In genomic region chr11:43987384-43988039, GRCh38 we compare ENCODE assay signal across 8 cellular contexts. TPM values are rescaled to one million over a fixed set of nuclear protein-coding genes. Genes with fewer than 3 reads are reported as not detected.
DNase-seq lines count a peak whose midpoint lies in the region; ATAC-seq and TF ChIP-seq lines count a peak whose summit lies in the region.

No MANE protein-coding gene starts in this region.

- 37% methylated on average over 7 of the region's 17 CpGs for WGBS in mesenchymal stem cell
- 27 to 49% methylated on average over 17 of the region's 17 CpGs for WGBS in testis, 2 donors

- H3K18ac ChIP-seq in mesenchymal stem cell (ENCODE audit: low read depth in 1 of 2, low read length in 2 of 2), result peak overlapping the region; percentile 7 to 77

- no peak overlapping the region for H2BK5ac ChIP-seq in mesenchymal stem cell (ENCODE audit: low read depth, low read length, poor library complexity, severe bottlenecking)

- H3K4me2 ChIP-seq in mesenchymal stem cell (ENCODE audit: low read length, poor library complexity, severe bottlenecking), result no peak overlapping the region

- H3K23ac ChIP-seq in mesenchymal stem cell (ENCODE audit: low read length in 2 of 2), result no peak overlapping the region

- H3K27ac ChIP-seq in mesenchymal stem cell (ENCODE audit: low read length, poor library complexity, severe bottlenecking) (no peak overlapping the region), testis (peak overlapping the region; percentile 70 to 75)

- H3K27me3 ChIP-seq in mesenchymal stem cell (ENCODE audit: control insufficient read depth in 1 of 2, insufficient read depth in 1 of 2, low read length in 2 of 2), result peaks cover 9 to 11% of the 10 kb centered on the region in 2 experiments
- H3K27me3 ChIP-seq in testis, result no peaks in the 10 kb centered on the region

- peaks cover 21% of the 10 kb centered on the region for H3K4me1 ChIP-seq in mesenchymal stem cell (ENCODE audit: control insufficient read depth, insufficient read depth, low read depth, low read length)
- H3K4me1 ChIP-seq in testis, result peaks cover 41% of the 10 kb centered on the region

- H3K9me3 ChIP-seq in mesenchymal stem cell (ENCODE audit: control insufficient read depth, low read length), result no peaks in the 10 kb centered on the region
- H3K9me3 ChIP-seq in testis, result no peaks in the 10 kb centered on the region

- intact Hi-C loops in testis (cut with DNase I; ENCODE audit: low total_unique reads), result loop anchor here (5.0 kb wide), 1 partner anchor 45 kb away; no protein-coding TSS in a partner anchor

- H3K9ac ChIP-seq in mesenchymal stem cell (ENCODE audit: low read length), result peak overlapping the region; percentile 70

- H3K4me3 ChIP-seq in epithelial cell of proximal tubule (ENCODE audit: low read depth, low read length) (no peak overlapping the region), mesenchymal stem cell (ENCODE audit: insufficient read depth in 1 of 2, low read depth in 1 of 2, low read length in 2 of 2) (peak overlapping the region in 1 of 2 experiments; percentile 47), testis (no peak overlapping the region)

- peak overlapping the region; percentile 73 for H4K8ac ChIP-seq in mesenchymal stem cell (ENCODE audit: low read length)

- ATAC-seq in GM21576 (IDR thresholded peaks at IDR 0.05; ENCODE audit: unreplicated experiment), result no peak
- no peak for ATAC-seq in GM18520 (IDR thresholded peaks at IDR 0.05; ENCODE audit: unreplicated experiment)

- H2BK12ac ChIP-seq in mesenchymal stem cell (ENCODE audit: low read length in 2 of 2), result peak overlapping the region in 1 of 2 experiments; percentile 15

- H2AK5ac ChIP-seq in mesenchymal stem cell (ENCODE audit: low read length, severe bottlenecking), result no peak overlapping the region

- no peak for TF ChIP-seq POLR2A in testis (IDR thresholded peaks at IDR 0.05)

- TF ChIP-seq CTCF in epithelial cell of proximal tubule (conservative IDR thresholded peaks at IDR 0.05; ENCODE audit: low read depth, low read length), result no peak
- no peak for TF ChIP-seq CTCF in testis (IDR thresholded peaks at IDR 0.05)

- H4K91ac ChIP-seq in mesenchymal stem cell (ENCODE audit: low read length), result no peak overlapping the region

- peak overlapping the region in 1 of 2 experiments; percentile 47 for H3K4ac ChIP-seq in mesenchymal stem cell (ENCODE audit: low read depth in 1 of 2, low read length in 2 of 2)

- DNase-seq in NCI-H226, result peak; percentile 91
- peak; percentile 13 for DNase-seq in epithelial cell of proximal tubule (ENCODE audit: low read depth)
- DNase-seq in mesenchymal stem cell, result peak; percentile 86
- DNase-seq in testis, result peak; percentile 98
- DNase-seq in RKO (ENCODE audit: low spot score), result no peak
- no peak for DNase-seq in stimulated activated CD4-positive, alpha-beta T cell treated with anti-CD3 and anti-CD28 coated beads, Interleukin-15, amount 100 ng/mL, for 24 hours

- H3K36me3 ChIP-seq in mesenchymal stem cell (ENCODE audit: control insufficient read depth in 1 of 2, insufficient read depth in 2 of 2, low read depth in 1 of 2, low read length in 2 of 2), result no peaks in the 10 kb centered on the region
- H3K36me3 ChIP-seq in testis (ENCODE audit: low read depth, missing control alignments), result no peaks in the 10 kb centered on the region

- H2BK15ac ChIP-seq in mesenchymal stem cell (ENCODE audit: low read depth, poor library complexity, severe bottlenecking), result no peak overlapping the region

- no peaks in the 10 kb centered on the region for H3K79me1 ChIP-seq in mesenchymal stem cell (replicated peaks; ENCODE audit: low read length, poor library complexity, severe bottlenecking)

- H2BK120ac ChIP-seq in mesenchymal stem cell (ENCODE audit: low read depth, low read length), result no peak overlapping the region

- H3K14ac ChIP-seq in mesenchymal stem cell (ENCODE audit: low read length in 2 of 2), result no peak overlapping the region

- H2AFZ ChIP-seq in mesenchymal stem cell (ENCODE audit: low read depth, low read length), result no peak overlapping the region

RNA-seq across cellular contexts. Expression of gene C11orf96, which starts 45.1 kb away (rescaled TPM):
- total RNA-seq in epithelial cell of proximal tubule (0.46 TPM in 1 of 2 replicates, not detected in the other), testis (100 to 1,000 TPM; 207 TPM)
- 134 TPM for polyA plus RNA-seq in mesenchymal stem cell (2013, experiment 1 of 2)
- polyA plus RNA-seq in mesenchymal stem cell (2013, experiment 2 of 2), result 133 TPM
- 67.4 TPM for polyA plus RNA-seq in testis (ENCODE audit: insufficient read depth, low read depth, low replicate concordance)

Comparison
In these comparisons a context has a peak if more than half of its experiments do, and no peak if none do; other contexts are left out.
1. DNase-seq: peak in NCI-H226 (single experiment), epithelial cell of proximal tubule (single experiment), mesenchymal stem cell (single experiment) and testis (single experiment); none in RKO (single experiment) and stimulated activated CD4-positive, alpha-beta T cell treated with anti-CD3 and anti-CD28 coated beads, Interleukin-15, amount 100 ng/mL, for 24 hours (single experiment).
2. RNA of gene C11orf96, which starts 45.1 kb away (total RNA-seq): 207 TPM in testis; 0.46 TPM in epithelial cell of proximal tubule; every median in the first group is over 100 times any median in the second.